17 cellular contexts compared by ENCODE assay signal in the genomic region with DNA sequence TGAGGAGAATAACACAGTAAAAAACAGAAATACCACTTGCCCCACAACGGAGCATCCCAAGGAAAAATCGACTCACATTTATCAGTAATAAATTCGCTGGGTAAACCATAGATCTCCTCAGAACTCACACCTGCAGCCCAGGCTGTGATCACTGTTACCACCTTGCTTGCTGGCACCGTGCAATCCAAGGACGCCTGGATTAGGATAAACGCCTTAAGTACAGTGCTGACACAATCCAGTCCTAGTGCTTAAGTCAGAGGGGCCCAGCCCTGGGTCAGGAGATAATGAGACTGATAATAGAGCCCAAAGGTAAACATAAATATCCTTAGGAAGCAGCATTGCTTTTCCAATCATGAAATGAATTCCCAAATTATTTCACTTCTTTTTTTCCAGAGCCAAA.
"Had no signal": no experiment of that assay in that cellular context is flagged by ENCODE, and none has a peak within 500 bp of the region (broad histone marks: within the 10 kb centered on the region; RNA-seq: fewer than 3 reads in every experiment).

No MANE protein-coding gene starts in this region.

- ATAC-seq: activated CD8-positive, alpha-beta T cell treated with anti-CD3 and anti-CD28 coated beads, Interleukin-2, amount 10 ng/mL, durations not matched to agents 7 days and 5 days; left lung; stimulated activated memory B cell treated with anti-CD40 and anti-IgM and Interleukin-4, amounts not matched to agents 10 μg/mL and 1 μg/mL and 100 μg/mL, for 72 hours had no signal

- H3K9me3 ChIP-seq: left lung, tibial artery, vagina had no signal

- H3K27me3 ChIP-seq: left lung, tibial artery, vagina had no signal

- H3K27ac ChIP-seq: tibial artery, vagina had no signal

- H3K36me3 ChIP-seq: left lung, tibial artery, vagina had no signal

- H3K4me3 ChIP-seq: left lung, vagina had no signal

- DNase-seq: activated B cell treated with CpG ODN at 0.5 μM for 24 hours; activated CD4-positive, alpha-beta T cell treated with anti-CD3 and anti-CD28 coated beads, Interleukin-2, amount 10 ng/mL, durations not matched to agents 24 days and 14 days; activated CD8-positive, alpha-beta memory T cell treated with anti-CD3 and anti-CD28 coated beads, Interleukin-2, amount 50 U/mL, for 4 hours; activated CD8-positive, alpha-beta T cell treated with anti-CD3 and anti-CD28 coated beads, Interleukin-2, amount 10 ng/mL, durations not matched to agents 7 days and 5 days; activated effector memory CD4-positive, alpha-beta T cell treated with anti-CD3 and anti-CD28 coated beads, Interleukin-2, amount 50 U/mL, for 16 hours; activated T-cell treated with anti-CD3 and anti-CD28 coated beads, Interleukin-2, amount 50 U/mL, for 48 hours; amniotic stem cell; cerebellar nuclear complex; erythroblast; kidney; left lung; stimulated activated CD4-positive, alpha-beta T cell treated with anti-CD3 and anti-CD28 coated beads, Interleukin-12 subunit alpha, Interleukin-12 subunit beta, amount 100 ng/mL, for 4 hours; stimulated activated CD4-positive, alpha-beta T cell treated with anti-CD3 and anti-CD28 coated beads, Interleukin-2, amount 100 ng/mL, for 24 hours; SW 1271; tibial artery had no signal
